In genomic region chr6:978937-979685, GRCh38 we compare ENCODE assay signal across 21 cellular contexts.
"Had no signal": no experiment of that assay in that cellular context is flagged by ENCODE, and none has a peak within 500 bp of the region (broad histone marks: within the 10 kb centered on the region; RNA-seq: fewer than 3 reads in every experiment).

No MANE protein-coding gene starts in this region.

- H3K36me3 ChIP-seq: esophagus muscularis mucosa, tibial nerve, vagina had no signal

- H3K36me3 Mint-ChIP-seq: activated naive CD8-positive, alpha-beta T cell treated with anti-CD3 and anti-CD28 coated beads, Interleukin-2, amount 10 ng/mL, durations not matched to agents 7 days and 5 days had no signal

- H3K4me3 ChIP-seq: esophagus muscularis mucosa, tibial nerve, vagina had no signal

- H3K4me1 ChIP-seq: esophagus muscularis mucosa, foreskin keratinocyte, tibial nerve, vagina had no signal

- DNase-seq: activated CD4-positive, alpha-beta T cell treated with anti-CD3 and anti-CD28 coated beads, Interleukin-2, amount 10 ng/mL, durations not matched to agents 7 days and 5 days; activated CD8-positive, alpha-beta memory T cell treated with anti-CD3 and anti-CD28 coated beads for 24 hours; activated naive CD4-positive, alpha-beta T cell; activated naive CD8-positive, alpha-beta T cell treated with anti-CD3 and anti-CD28 coated beads, Interleukin-2, amount 10 ng/mL, durations not matched to agents 7 days and 5 days; aorta; foreskin keratinocyte; glutamatergic neuron; hypothalamus; kidney glomerular epithelial cell; left ventricle myocardium superior; nucleus accumbens; posterior cingulate gyrus; stimulated activated CD4-positive, alpha-beta T cell treated with anti-CD3 and anti-CD28 coated beads, Interleukin-15, amount 100 ng/mL, for 24 hours; stimulated activated CD4-positive, alpha-beta T cell treated with anti-CD3 and anti-CD28 coated beads, Interleukin-4, amount 100 ng/mL, for 1 hour; stimulated activated naive CD4-positive, alpha-beta T cell; substantia nigra had no signal

- H3K4me3 Mint-ChIP-seq: activated CD4-positive, alpha-beta T cell treated with anti-CD3 and anti-CD28 coated beads, Interleukin-2, amount 10 ng/mL, durations not matched to agents 7 days and 5 days; activated naive CD8-positive, alpha-beta T cell treated with anti-CD3 and anti-CD28 coated beads, Interleukin-2, amount 10 ng/mL, durations not matched to agents 7 days and 5 days; natural killer cell treated with Interleukin-12 subunit alpha and Interleukin-12 subunit beta and Interleukin-15 and Interleukin-18, amount 100 ng/mL, for 72 hours; T-helper 2 cell treated with Interferon-gamma antibody and Interleukin-4, amounts not matched to agents 5 μg/mL and 100 μg/mL, for 36 hours had no signal

- H3K9me3 Mint-ChIP-seq: T-helper 2 cell treated with Interferon-gamma antibody and Interleukin-4, amounts not matched to agents 5 μg/mL and 100 μg/mL, for 36 hours had no signal

- ATAC-seq: foreskin keratinocyte; left ventricle myocardium superior; natural killer cell treated with Interleukin-12 subunit alpha and Interleukin-12 subunit beta and Interleukin-15 and Interleukin-18, amount 100 ng/mL, for 72 hours had no signal

- H3K27ac ChIP-seq: esophagus muscularis mucosa, foreskin keratinocyte, tibial nerve, vagina had no signal

- H3K4me1 Mint-ChIP-seq: activated CD4-positive, alpha-beta T cell treated with anti-CD3 and anti-CD28 coated beads, Interleukin-2, amount 10 ng/mL, durations not matched to agents 7 days and 5 days; activated naive CD8-positive, alpha-beta T cell treated with anti-CD3 and anti-CD28 coated beads, Interleukin-2, amount 10 ng/mL, durations not matched to agents 7 days and 5 days had no signal

- H3K27me3 ChIP-seq: esophagus muscularis mucosa, tibial nerve, vagina had no signal

- H3K27ac Mint-ChIP-seq: activated CD4-positive, alpha-beta T cell treated with anti-CD3 and anti-CD28 coated beads, Interleukin-2, amount 10 ng/mL, durations not matched to agents 7 days and 5 days; activated naive CD8-positive, alpha-beta T cell treated with anti-CD3 and anti-CD28 coated beads, Interleukin-2, amount 10 ng/mL, durations not matched to agents 7 days and 5 days; natural killer cell treated with Interleukin-12 subunit alpha and Interleukin-12 subunit beta and Interleukin-15 and Interleukin-18, amount 100 ng/mL, for 72 hours; T-helper 2 cell treated with Interferon-gamma antibody and Interleukin-4, amounts not matched to agents 5 μg/mL and 100 μg/mL, for 36 hours had no signal
